19 cellular contexts compared by ENCODE assay signal in genomic region chr17:59428896-59429460, GRCh38.
A peak's percentile ranks its signal among the peaks of the same experiment; 100 is the strongest.
DNase-seq lines count a peak whose midpoint lies in the region; ATAC-seq and TF ChIP-seq lines count a peak whose summit lies in the region.
"Had no signal": no experiment of that assay in that cellular context is flagged by ENCODE, and none has a peak within 500 bp of the region (broad histone marks: within the 10 kb centered on the region; RNA-seq: fewer than 3 reads in every experiment).

No MANE protein-coding gene starts in this region.

- H2BK5ac ChIP-seq in mesenchymal stem cell (ENCODE audit: low read depth, low read length, poor library complexity, severe bottlenecking) = no peak overlapping the region

- TF ChIP-seq POLR2A in HCT116 (IDR thresholded peaks at IDR 0.05; ENCODE audit: borderline replicate concordance, extremely low read depth, insufficient read depth, insufficient read length) = no peak

- no peak overlapping the region for H3K23ac ChIP-seq in mesenchymal stem cell (ENCODE audit: low read length in 2 of 2)

- intact Hi-C loops in HCT116 (cut with micrococcal nuclease) (no loop called here), PC-9 (cut with micrococcal nuclease; ENCODE audit: unreplicated experiment) (no loop called here)
- intact Hi-C loops in dendritic cell treated with granulocyte-macrophage colony-stimulating factor and Interleukin-4, amounts not matched to agents 40 ng/mL and 50 ng/mL, for 4 days (cut with micrococcal nuclease) = no loop called here

- peak overlapping the region; percentile 87 for H2AK5ac ChIP-seq in mesenchymal stem cell (ENCODE audit: low read length, severe bottlenecking)

- no peak for TF ChIP-seq CTCF in HCT116 (IDR thresholded peaks at IDR 0.05 in 2 of 3, conservative IDR thresholded peaks at IDR 0.05 in 1 of 3; ENCODE audit: borderline replicate concordance in 1 of 3, insufficient read depth in 1 of 3, low read depth in 2 of 3, low read length in 2 of 3)
- no peak for TF ChIP-seq CTCF in GM10248 (IDR thresholded peaks at IDR 0.05; ENCODE audit: control extremely low read depth, extremely low read depth, low read depth, missing control alignments)
- TF ChIP-seq CTCF in PC-9 (conservative IDR thresholded peaks at IDR 0.05) = no peak

- ATAC-seq in HCT116 (no peak), GM19397 (IDR thresholded peaks at IDR 0.05; ENCODE audit: unreplicated experiment) (no peak)
- ATAC-seq: mucosa of descending colon had no signal

- H2BK15ac ChIP-seq in mesenchymal stem cell (ENCODE audit: low read depth, poor library complexity, severe bottlenecking) = no peak overlapping the region

- H2BK12ac ChIP-seq in mesenchymal stem cell (ENCODE audit: low read length in 2 of 2) = no peak overlapping the region

- RAD21 ChIA-PET in HCT116 (lab: Charles Lee; ENCODE audit: low non-redundant PET in 1 of 2, low total read pairs in 2 of 2, uncharacterized antibody in 2 of 2, unreplicated experiment in 2 of 2) = no interaction called here

- H3K79me1 ChIP-seq in mesenchymal stem cell (replicated peaks; ENCODE audit: low read length, poor library complexity, severe bottlenecking) = no peaks in the 10 kb centered on the region

- WGBS in mesenchymal stem cell = 93% methylated on average over 5 of the region's 7 CpGs

- H3K14ac ChIP-seq in mesenchymal stem cell (ENCODE audit: low read length in 2 of 2) = no peak overlapping the region

- no peak for TF ChIP-seq RAD21 in HCT116 (IDR thresholded peaks at IDR 0.05; ENCODE audit: low read depth)

- H4K8ac ChIP-seq in mesenchymal stem cell (ENCODE audit: low read length) = no peak overlapping the region

- no peak overlapping the region for H3K4me2 ChIP-seq in HCT116 (ENCODE audit: low read length)
- H3K4me2 ChIP-seq in mesenchymal stem cell (ENCODE audit: low read length, poor library complexity, severe bottlenecking) = no peak overlapping the region
- H3K4me2 ChIP-seq in PC-9 = no peak overlapping the region

- peaks cover 10% of the 10 kb centered on the region; the same call in 1 of the 2 replicates for H3F3A ChIP-seq in PC-9 (ENCODE audit: insufficient read depth, low read depth)

- H3K27me3 ChIP-seq in HCT116 (ENCODE audit: insufficient read depth, low read length) (peaks cover 7% of the 10 kb centered on the region; the same call in 1 of the 2 replicates), mesenchymal stem cell (ENCODE audit: control insufficient read depth in 1 of 2, insufficient read depth in 1 of 2, low read length in 2 of 2) (no peaks in the 10 kb centered on the region), PC-9 (ENCODE audit: insufficient read depth, low read depth) (no peaks in the 10 kb centered on the region)
- H3K27me3 ChIP-seq: hepatocyte had no signal

- no peak overlapping the region for H2BK120ac ChIP-seq in mesenchymal stem cell (ENCODE audit: low read depth, low read length)

- H3K4me3 ChIP-seq in HCT116 (replicated peaks in 1 of 2; ENCODE audit: low read depth in 1 of 2, low read length in 2 of 2) (no peak overlapping the region), mesenchymal stem cell (ENCODE audit: insufficient read depth in 1 of 2, low read depth in 1 of 2, low read length in 2 of 2) (no peak overlapping the region), PC-9 (no peak overlapping the region)
- H3K4me3 ChIP-seq: hepatocyte, mucosa of descending colon had no signal

- H3K9me2 ChIP-seq in HCT116 (ENCODE audit: insufficient read depth) (no peaks in the 10 kb centered on the region), PC-9 (ENCODE audit: insufficient read depth) (no peaks in the 10 kb centered on the region)

- H3K9ac ChIP-seq in HCT116 (ENCODE audit: low read length) (no peak overlapping the region), mesenchymal stem cell (ENCODE audit: low read length) (no peak overlapping the region)

- no peaks in the 10 kb centered on the region for H4K20me1 ChIP-seq in HCT116 (ENCODE audit: insufficient read depth)
- no peaks in the 10 kb centered on the region for H4K20me1 ChIP-seq in PC-9 (ENCODE audit: insufficient read depth)

- no peak overlapping the region for H3K4me3 Mint-ChIP-seq in dendritic cell treated with granulocyte-macrophage colony-stimulating factor and Interleukin-4, amounts not matched to agents 40 ng/mL and 50 ng/mL, for 4 days
- H3K4me3 Mint-ChIP-seq: activated CD4-positive, alpha-beta T cell treated with anti-CD3 and anti-CD28 coated beads, Interleukin-2, amount 10 ng/mL, durations not matched to agents 7 days and 5 days had no signal

- H3K36me3 Mint-ChIP-seq in dendritic cell treated with granulocyte-macrophage colony-stimulating factor and Interleukin-4, amounts not matched to agents 40 ng/mL and 50 ng/mL, for 4 days (ENCODE audit: low read depth) = no peaks in the 10 kb centered on the region

- peak overlapping the region; percentile 31 for H3K27ac Mint-ChIP-seq in dendritic cell treated with granulocyte-macrophage colony-stimulating factor and Interleukin-4, amounts not matched to agents 40 ng/mL and 50 ng/mL, for 4 days
- H3K27ac Mint-ChIP-seq: activated CD4-positive, alpha-beta T cell treated with anti-CD3 and anti-CD28 coated beads, Interleukin-2, amount 10 ng/mL, durations not matched to agents 7 days and 5 days had no signal

- H3K36me3 ChIP-seq in HCT116 (ENCODE audit: control insufficient read depth in 1 of 2, insufficient read depth in 2 of 2, low read length in 2 of 2) (no peaks in the 10 kb centered on the region), mesenchymal stem cell (ENCODE audit: control insufficient read depth in 1 of 2, insufficient read depth in 2 of 2, low read depth in 1 of 2, low read length in 2 of 2) (no peaks in the 10 kb centered on the region), PC-9 (ENCODE audit: low read depth) (no peaks in the 10 kb centered on the region)

- H3K18ac ChIP-seq in mesenchymal stem cell (ENCODE audit: low read depth in 1 of 2, low read length in 2 of 2) = no peak overlapping the region

- H3K27ac ChIP-seq in HCT116 (ENCODE audit: low read depth, low read length) = no peak overlapping the region
- no peak overlapping the region for H3K27ac ChIP-seq in mesenchymal stem cell (ENCODE audit: low read length, poor library complexity, severe bottlenecking)
- no peak overlapping the region for H3K27ac ChIP-seq in PC-9

- CTCF ChIA-PET in HCT116 (lab: Charles Lee) = no interaction called here
- CTCF ChIA-PET in GM10248 (lab: Yijun Ruan, JAX) = interaction anchor here (0.7 to 23.0 kb wide), 4 partner anchors 13 to 193 kb away, joined by 3 to 170 read pairs (median 76); no protein-coding TSS in a partner anchor
- CTCF ChIA-PET in PC-9 (lab: Charles Lee) = interaction anchor here (0.6 kb wide), 1 partner anchor 10 kb away, joined by 5 read pairs; no protein-coding TSS in a partner anchor

- no peak overlapping the region for H3K4ac ChIP-seq in mesenchymal stem cell (ENCODE audit: low read depth in 1 of 2, low read length in 2 of 2)

- POLR2A ChIA-PET in HCT116 (lab: Charles Lee) = no interaction called here
- POLR2A ChIA-PET in GM10248 (lab: Yijun Ruan, JAX) = no interaction called here
- POLR2A ChIA-PET in PC-9 (lab: Charles Lee; ENCODE audit: unreplicated experiment) = no interaction called here

- no peak overlapping the region for H4K91ac ChIP-seq in mesenchymal stem cell (ENCODE audit: low read length)

- H3K79me2 ChIP-seq in HCT116 (ENCODE audit: insufficient read depth, low read length) (no peaks in the 10 kb centered on the region), PC-9 (ENCODE audit: low read depth) (no peaks in the 10 kb centered on the region)
- H3K79me2 ChIP-seq: hepatocyte had no signal

- peaks cover 7% of the 10 kb centered on the region for H3K9me3 Mint-ChIP-seq in dendritic cell treated with granulocyte-macrophage colony-stimulating factor and Interleukin-4, amounts not matched to agents 40 ng/mL and 50 ng/mL, for 4 days

- BruUV-seq in HCT116 (replicated peaks; lab: Mats Ljungman, UMichigan) = no TSS peak
- no TSS peak for BruUV-seq in PC-9 (replicated peaks; lab: Mats Ljungman, UMichigan)

- peaks cover 0 to 8% of the 10 kb centered on the region in 2 experiments; a peak in 1 of 4 replicates for H3K4me1 ChIP-seq in HCT116 (ENCODE audit: control insufficient read depth in 1 of 2, insufficient read depth in 2 of 2, low read length in 2 of 2)
- H3K4me1 ChIP-seq in mesenchymal stem cell (ENCODE audit: control insufficient read depth, insufficient read depth, low read depth, low read length) = peaks cover 27% of the 10 kb centered on the region
- H3K4me1 ChIP-seq in PC-9 (replicated peaks; ENCODE audit: insufficient read depth) = peaks cover 13% of the 10 kb centered on the region

- H3K27me3 Mint-ChIP-seq in dendritic cell treated with granulocyte-macrophage colony-stimulating factor and Interleukin-4, amounts not matched to agents 40 ng/mL and 50 ng/mL, for 4 days = no peaks in the 10 kb centered on the region

- DNase-seq in HCT116 (ENCODE audit: low read depth, low spot score) (no peak), mesenchymal stem cell (no peak), stromal cell of bone marrow (ENCODE audit: low read depth) (peak; percentile 13), GM10248 (ENCODE audit: extremely low spot score) (no peak), PC-9 (no peak), midbrain (lab: John Stamatoyannopoulos, UW) (no peak)
- DNase-seq: activated CD4-positive, alpha-beta T cell treated with anti-CD3 and anti-CD28 coated beads, Interleukin-2, amount 10 ng/mL, durations not matched to agents 7 days and 5 days; activated naive CD4-positive, alpha-beta T cell; cortex of kidney; HCEC 1CT; islet precursor cell; NCI-H1417 treated with DMSO at 0.1 percent for 48 hours; NCI-H2171 treated with DMSO at 0.1 percent for 48 hours; occipital lobe; SW 1271 had no signal

- H3K4me1 Mint-ChIP-seq in dendritic cell treated with granulocyte-macrophage colony-stimulating factor and Interleukin-4, amounts not matched to agents 40 ng/mL and 50 ng/mL, for 4 days (ENCODE audit: low read depth) = peaks cover 56% of the 10 kb centered on the region

- no peaks in the 10 kb centered on the region for H3K9me3 ChIP-seq in HCT116 (ENCODE audit: control insufficient read depth in 1 of 2, insufficient read depth in 1 of 2, low read depth in 1 of 2, low read length in 2 of 2)
- no peaks in the 10 kb centered on the region for H3K9me3 ChIP-seq in mesenchymal stem cell (ENCODE audit: control insufficient read depth, low read length)
- no peaks in the 10 kb centered on the region for H3K9me3 ChIP-seq in PC-9 (ENCODE audit: insufficient read depth, low read depth)
- H3K9me3 ChIP-seq: mucosa of descending colon had no signal

- H2AFZ ChIP-seq in HCT116 (ENCODE audit: low read depth, low read length, poor library complexity, severe bottlenecking) (no peak overlapping the region), mesenchymal stem cell (ENCODE audit: low read depth, low read length) (no peak overlapping the region), PC-9 (no peak overlapping the region)
- H2AFZ ChIP-seq: hepatocyte had no signal

TF ChIP-seq in HCT116, 20 proteins besides CTCF, POLR2A, EP300 and RAD21:
- TF ChIP-seq ELF1 (IDR thresholded peaks at IDR 0.05; ENCODE audit: borderline replicate concordance, low read depth) = no peak
- TF ChIP-seq EZH2phosphoT487 (IDR thresholded peaks at IDR 0.05; ENCODE audit: borderline replicate concordance) = no peak
- TF ChIP-seq ZFX (IDR thresholded peaks at IDR 0.05) = 0 out of 2 replicates have a peak, but pooled peaks have one; percentile 19
